8 cellular contexts compared by ENCODE assay signal in the genomic region with DNA sequence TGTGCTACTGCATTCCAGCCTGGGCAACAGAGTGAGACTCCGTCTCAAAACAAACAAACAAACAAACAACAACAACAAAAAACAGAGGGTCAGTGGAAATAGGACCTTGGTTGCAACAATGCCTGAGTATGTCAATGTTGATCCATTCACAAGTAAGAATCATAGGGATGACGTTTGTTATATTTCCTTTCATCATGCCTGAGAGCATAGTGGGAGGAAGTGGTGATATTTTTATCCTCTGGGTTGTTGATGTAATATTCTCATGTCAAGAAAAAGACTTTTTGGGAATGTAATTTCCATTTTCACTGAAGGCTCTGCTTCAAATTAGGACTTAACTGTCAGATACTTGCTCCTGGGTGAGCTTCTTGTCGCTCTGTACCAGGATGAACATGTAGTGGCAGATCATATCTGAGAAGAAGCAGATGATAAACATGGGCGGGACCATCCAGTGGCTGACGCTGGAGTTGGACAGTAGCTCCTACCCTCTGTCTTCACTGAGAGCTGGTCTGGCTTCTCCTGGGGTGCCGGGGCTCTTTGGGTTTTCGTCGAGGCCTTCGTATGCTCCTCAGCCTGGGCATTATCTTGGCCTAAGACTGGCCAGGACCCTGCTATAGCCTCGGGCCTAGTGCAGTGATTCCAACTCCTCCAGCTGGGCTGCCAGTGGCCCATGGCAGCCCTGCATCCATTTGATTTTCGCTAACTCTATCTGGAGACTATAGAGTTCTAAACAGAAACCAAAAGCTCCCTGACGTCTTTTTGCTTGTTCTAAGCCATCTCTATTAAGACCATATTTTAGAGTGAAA. TPM values are rescaled to one million over a fixed set of nuclear protein-coding genes. Genes with fewer than 3 reads are reported as not detected.
DNase-seq lines count a peak whose midpoint lies in the region; ATAC-seq and TF ChIP-seq lines count a peak whose summit lies in the region.

No MANE protein-coding gene starts in this region.

- H3K9me3 Mint-ChIP-seq in activated B cell treated with CpG ODN at 0.5 μM for 24 hours = no peaks in the 10 kb centered on the region

- peak overlapping the region; percentile 98 for H3K4me2 ChIP-seq in GM23248 (ENCODE audit: unreplicated experiment)
- H3K4me2 ChIP-seq in osteoblast (ENCODE audit: insufficient read depth, low read length) = peak overlapping the region; percentile 86

- no peaks in the 10 kb centered on the region for H3K9me2 ChIP-seq in GM23248 (ENCODE audit: insufficient read depth)

- peak overlapping the region; percentile 82 for H3K27ac Mint-ChIP-seq in activated B cell treated with CpG ODN at 0.5 μM for 24 hours

- no peak for TF ChIP-seq POLR2A in esophagus muscularis mucosa (IDR thresholded peaks at IDR 0.05; ENCODE audit: low read depth)

- H3K9me3 ChIP-seq in GM23248 (ENCODE audit: low read depth) (no peaks in the 10 kb centered on the region), esophagus muscularis mucosa (no peaks in the 10 kb centered on the region), osteoblast (ENCODE audit: low read depth, low read length) (no peaks in the 10 kb centered on the region)

- no peaks in the 10 kb centered on the region for H4K20me1 ChIP-seq in GM23248 (ENCODE audit: insufficient read depth)
- H4K20me1 ChIP-seq in osteoblast (ENCODE audit: insufficient read depth, low read length) = no peaks in the 10 kb centered on the region

- TF ChIP-seq EP300 in esophagus muscularis mucosa (IDR thresholded peaks at IDR 0.05) = no peak

- H3K36me3 Mint-ChIP-seq in activated B cell treated with CpG ODN at 0.5 μM for 24 hours (ENCODE audit: low read depth) = peaks cover 25% of the 10 kb centered on the region

- POLR2A ChIA-PET in activated B cell treated with CpG ODN at 0.5 μM for 24 hours (lab: Charles Lee) = interaction anchor here (0.5 to 1.3 kb wide), 7 partner anchors 19 to 341 kb away, joined by 3 to 13 read pairs (median 3); no protein-coding TSS in a partner anchor

- in situ Hi-C loops in GM23248 (cut with MboI) = no loop called here

- intact Hi-C loops in activated B cell treated with CpG ODN at 0.5 μM for 24 hours (cut with micrococcal nuclease) (loop anchor here (2.0 kb wide), 2 partner anchors 19 to 121 kb away; partner anchors contain the start of genes CYB5B and NFAT5), esophagus muscularis mucosa (cut with DNase I) (no loop called here)

- H3F3A ChIP-seq in GM23248 (ENCODE audit: insufficient read depth) = peaks cover 39% of the 10 kb centered on the region

- peak overlapping the region; percentile 95 for H3K27ac ChIP-seq in GM23248
- peak overlapping the region; percentile 73 to 80 (median 78) for H3K27ac ChIP-seq in esophagus muscularis mucosa (replicated peaks in 1 of 4)
- peak overlapping the region; percentile 66 for H3K27ac ChIP-seq in osteoblast (ENCODE audit: low read depth, low read length)

- H3K4me3 ChIP-seq in GM23248 (peak overlapping the region; percentile 74), esophagus muscularis mucosa (peak overlapping the region; percentile 24 to 40 (median 35)), osteoblast (ENCODE audit: insufficient read depth, low read length) (peak overlapping the region; percentile 60)

- 8 to 11% methylated on average over 12 of the region's 12 CpGs for WGBS in GM23248 (ENCODE audit: low coverage in 1 of 2, low lambda C conversion rate in 2 of 2, missing lambda C conversion rate in 2 of 2), 2 experiments
- 63% methylated on average over 12 of the region's 12 CpGs for WGBS in esophagus muscularis mucosa

- H3K27me3 Mint-ChIP-seq in activated B cell treated with CpG ODN at 0.5 μM for 24 hours = no peaks in the 10 kb centered on the region

- H3K4me3 Mint-ChIP-seq in activated B cell treated with CpG ODN at 0.5 μM for 24 hours = peak overlapping the region; percentile 72

- H3K4me1 ChIP-seq in GM23248 (ENCODE audit: insufficient read depth) (peaks cover 38% of the 10 kb centered on the region), esophagus muscularis mucosa (peaks cover 21 to 58% (median 47%) of the 10 kb centered on the region in 4 donors), osteoblast (ENCODE audit: insufficient read depth, low read length) (peaks cover 26% of the 10 kb centered on the region)

- H3K79me2 ChIP-seq in GM23248 (ENCODE audit: insufficient read depth) (peaks cover 82% of the 10 kb centered on the region), osteoblast (ENCODE audit: insufficient read depth, low read length) (peaks cover 68% of the 10 kb centered on the region)

- TF ChIP-seq CTCF in activated B cell treated with CpG ODN at 0.5 μM for 24 hours (IDR thresholded peaks at IDR 0.05) = no peak
- TF ChIP-seq CTCF in esophagus muscularis mucosa (IDR thresholded peaks at IDR 0.05) = no peak
- no peak for TF ChIP-seq CTCF in osteoblast (IDR thresholded peaks at IDR 0.05; ENCODE audit: extremely low read depth, low read depth, low read length)

- H3K4me1 Mint-ChIP-seq in activated B cell treated with CpG ODN at 0.5 μM for 24 hours = peaks cover 41% of the 10 kb centered on the region

- H3K27me3 ChIP-seq in GM23248 (replicated peaks; ENCODE audit: insufficient read depth) = no peaks in the 10 kb centered on the region
- H3K27me3 ChIP-seq in esophagus muscularis mucosa = no peaks in the 10 kb centered on the region
- no peaks in the 10 kb centered on the region for H3K27me3 ChIP-seq in osteoblast (ENCODE audit: insufficient read depth, low read length)

- CTCF ChIA-PET in activated B cell treated with CpG ODN at 0.5 μM for 24 hours (lab: Charles Lee) = no interaction called here

- peak overlapping the region; percentile 88 for H3K9ac ChIP-seq in GM23248

- DNase-seq in GM23248 = peak; percentile 80
- no peak for DNase-seq in activated B cell treated with CpG ODN at 0.5 μM for 24 hours
- DNase-seq in esophagus muscularis mucosa (ENCODE audit: extremely low spot score) = no peak
- DNase-seq in osteoblast (ENCODE audit: insufficient read length, low spot score, missing footprints) = no peak
- no peak for DNase-seq in KG1 (lab: John Stamatoyannopoulos, UW)
- no peak for DNase-seq in kidney tubule cell (ENCODE audit: low spot score)
- DNase-seq in NCI-H82 treated with DMSO at 0.1 percent for 48 hours (lab: John Stamatoyannopoulos, UW; ENCODE audit: unreplicated experiment) = no peak

- H3K36me3 ChIP-seq in GM23248 (ENCODE audit: low read depth) = no peaks in the 10 kb centered on the region
- peaks cover 0 to 15% (median 6%) of the 10 kb centered on the region in 4 donors for H3K36me3 ChIP-seq in esophagus muscularis mucosa
- H3K36me3 ChIP-seq in osteoblast (ENCODE audit: insufficient read depth, low read length) = peaks cover 12% of the 10 kb centered on the region

- peak; percentile 56 for ATAC-seq in activated B cell treated with CpG ODN at 0.5 μM for 24 hours (ENCODE audit: low read depth)
- no peak for ATAC-seq in HG02623 (IDR thresholded peaks at IDR 0.05; ENCODE audit: unreplicated experiment)

- H2AFZ ChIP-seq in GM23248 (peak overlapping the region; percentile 89), osteoblast (ENCODE audit: low read length) (peak overlapping the region; percentile 55)

RNA-seq across cellular contexts. Expression of gene CYB5B, which starts 19.6 kb away (rescaled TPM):
- total RNA-seq in GM23248 (2014; rRNA removed; shearing (Covaris generic)) = 47.1 and 60.8 TPM in 2 replicates
- 115 and 123 TPM in 2 replicates for polyA plus RNA-seq in GM23248 (2016; fragmentation: Nextera tagmentation; extraction: Ambion mirVana)
- 112 and 115 TPM in 2 replicates for total RNA-seq in activated B cell treated with CpG ODN at 0.5 μM for 24 hours
- total RNA-seq in esophagus muscularis mucosa = 10 to 100 TPM; 26.7 to 31.2 (median 29.1) TPM
- 67.7 and 84.0 TPM in 2 replicates for total RNA-seq in osteoblast

RNA-seq across cellular contexts. Expression of gene TERF2, which starts 58.2 kb away (rescaled TPM):
- total RNA-seq in GM23248 (2014; rRNA removed; shearing (Covaris generic)) = 11.9 and 22.5 TPM in 2 replicates
- 10.5 and 11.6 TPM in 2 replicates for polyA plus RNA-seq in GM23248 (2016; fragmentation: Nextera tagmentation; extraction: Ambion mirVana)
- total RNA-seq in activated B cell treated with CpG ODN at 0.5 μM for 24 hours (48.4 and 50.3 TPM in 2 replicates), esophagus muscularis mucosa (10 to 100 TPM; 15.9 to 28.0 (median 20.6) TPM), osteoblast (9.8 and 10.3 TPM in 2 replicates)
